Comparison of ENCODE assay signal across 18 cellular contexts in the genomic region with DNA sequence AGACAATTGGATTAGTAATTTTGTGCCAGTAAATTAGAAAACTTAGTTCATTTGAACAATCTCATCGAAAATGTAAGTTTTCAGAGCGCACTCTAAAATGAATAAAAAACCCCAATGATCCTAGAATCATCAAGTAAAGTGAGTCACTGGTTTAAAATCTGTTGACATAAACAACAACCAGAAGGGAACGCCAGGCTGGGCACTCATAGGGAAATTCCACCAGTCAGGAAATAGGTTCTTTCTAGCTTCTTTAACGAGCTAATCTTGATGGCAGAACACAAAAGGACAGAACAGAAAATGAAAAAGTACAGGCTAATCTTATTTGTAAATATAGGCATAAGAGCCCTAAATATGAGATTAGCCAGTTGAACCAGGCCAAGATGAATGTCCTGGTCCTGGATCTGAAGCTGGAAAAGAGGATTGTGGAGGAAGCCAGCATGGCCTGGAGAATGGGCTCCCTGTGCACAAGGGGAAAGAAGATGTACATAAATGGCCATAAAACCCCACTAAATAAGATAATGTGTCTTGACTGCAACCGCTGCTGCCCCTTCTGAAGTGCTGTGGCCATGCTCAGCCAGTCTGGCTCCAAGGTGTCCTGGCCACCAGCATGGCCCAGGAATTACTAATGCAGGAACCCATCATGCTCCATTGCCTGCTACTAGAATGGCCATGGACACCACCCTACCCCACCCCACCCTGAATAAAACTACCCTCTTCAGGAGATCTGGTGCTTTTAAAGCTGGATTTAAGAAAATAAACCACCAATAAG.
DNase-seq lines count a peak whose midpoint lies in the region; ATAC-seq, FAIRE-seq and TF ChIP-seq lines count a peak whose summit lies in the region.
"Had no signal": no experiment of that assay in that cellular context is flagged by ENCODE, and none has a peak within 500 bp of the region (broad histone marks: within the 10 kb centered on the region; RNA-seq: fewer than 3 reads in every experiment).

No MANE protein-coding gene starts in this region.

- no peak for ATAC-seq in pancreas
- ATAC-seq: WTC11 had no signal

- 67 to 77% methylated on average over 5 of the region's 5 CpGs for WGBS in thyroid gland, 2 donors
- 59 to 69% methylated on average over 5 of the region's 5 CpGs for WGBS in pancreas, 2 donors

- H3K9me3 Mint-ChIP-seq in osteocyte (ENCODE audit: unreplicated experiment) = peaks cover 7% of the 10 kb centered on the region

- no peak for TF ChIP-seq POLR2A in thyroid gland (IDR thresholded peaks at IDR 0.05)

- intact Hi-C loops in thyroid gland (cut with DNase I) (no loop called here), pancreas (cut with DNase I) (no loop called here)

- H3K36me3 ChIP-seq in thyroid gland = no peaks in the 10 kb centered on the region
- H3K36me3 ChIP-seq in pancreas = no peaks in the 10 kb centered on the region
- H3K36me3 ChIP-seq: heart right ventricle had no signal

- H3K27ac ChIP-seq in thyroid gland (no peak overlapping the region), pancreas (no peak overlapping the region)
- H3K27ac ChIP-seq: KMS-11 had no signal

- no peaks in the 10 kb centered on the region for H3K36me3 Mint-ChIP-seq in osteocyte (ENCODE audit: unreplicated experiment)
- H3K36me3 Mint-ChIP-seq: WTC11 had no signal

- no peaks in the 10 kb centered on the region for H3K27me3 ChIP-seq in thyroid gland
- H3K27me3 ChIP-seq in pancreas = no peaks in the 10 kb centered on the region
- H3K27me3 ChIP-seq: heart right ventricle had no signal

- H3K27ac Mint-ChIP-seq in osteocyte (ENCODE audit: unreplicated experiment) = no peak overlapping the region
- H3K27ac Mint-ChIP-seq: progenitor cell of endocrine pancreas, WTC11 had no signal

- H3K4me3 ChIP-seq in fibroblast of mammary gland (ENCODE audit: control insufficient read depth, low read depth, low read length) (no peak overlapping the region), thyroid gland (replicated peaks in 1 of 3) (no peak overlapping the region), pancreas (no peak overlapping the region)
- H3K4me3 ChIP-seq: heart right ventricle had no signal

- no peaks in the 10 kb centered on the region for H3K27me3 Mint-ChIP-seq in osteocyte (ENCODE audit: unreplicated experiment)
- H3K27me3 Mint-ChIP-seq: progenitor cell of endocrine pancreas; stimulated activated naive CD8-positive, alpha-beta T cell treated with anti-CD3 and anti-CD28 coated beads, Interleukin-15, Interleukin-2, amounts not matched to agents 100 ng/mL and 50 ng/mL, for 24 hours had no signal

- no peaks in the 10 kb centered on the region for H3K9me3 ChIP-seq in thyroid gland
- no peaks in the 10 kb centered on the region for H3K9me3 ChIP-seq in pancreas
- H3K9me3 ChIP-seq: Caco-2, heart right ventricle, SK-N-SH had no signal

- no peak overlapping the region for H3K4me3 Mint-ChIP-seq in osteocyte (ENCODE audit: unreplicated experiment)
- H3K4me3 Mint-ChIP-seq: stimulated activated naive CD8-positive, alpha-beta T cell treated with anti-CD3 and anti-CD28 coated beads, Interleukin-15, Interleukin-2, amounts not matched to agents 100 ng/mL and 50 ng/mL, for 24 hours; WTC11 had no signal

- DNase-seq in CD1c-positive myeloid dendritic cell (ENCODE audit: extremely low spot score) (peak; percentile 38), M059J (ENCODE audit: low read depth) (peak; percentile 75), fibroblast of mammary gland (ENCODE audit: low read depth) (peak; percentile 2), osteocyte (ENCODE audit: extremely low spot score, unreplicated experiment) (peak; percentile 27), glomerular visceral epithelial cell (ENCODE audit: extremely low spot score) (no peak), COLO829 (ENCODE audit: low spot score) (no peak), thyroid gland (no peak), pancreas (no peak)
- DNase-seq: Caco-2; effector CD4-positive, alpha-beta T cell; heart right ventricle; NCI-H2029 treated with DMSO at 0.1 percent for 48 hours; SK-N-SH; stimulated activated CD4-positive, alpha-beta T cell treated with anti-CD3 and anti-CD28 coated beads, Interleukin-4, amount 100 ng/mL, for 1 hour had no signal

- H3K4me1 ChIP-seq in thyroid gland = no peaks in the 10 kb centered on the region
- H3K4me1 ChIP-seq in pancreas = no peaks in the 10 kb centered on the region
- H3K4me1 ChIP-seq: Caco-2 had no signal

- TF ChIP-seq CTCF in fibroblast of mammary gland (conservative IDR thresholded peaks at IDR 0.05; ENCODE audit: control insufficient read depth, insufficient read depth, low read depth, low read length) = no peak
- no peak for TF ChIP-seq CTCF in osteocyte (IDR thresholded peaks at IDR 0.05)
- no peak for TF ChIP-seq CTCF in thyroid gland (IDR thresholded peaks at IDR 0.05)
- no peak for TF ChIP-seq CTCF in pancreas (IDR thresholded peaks at IDR 0.05)

- no peak for FAIRE-seq in pancreas (lab: Jason Lieb, UNC)

- H3K4me1 Mint-ChIP-seq in osteocyte (ENCODE audit: unreplicated experiment) = no peaks in the 10 kb centered on the region
- H3K4me1 Mint-ChIP-seq: WTC11 had no signal

Comparison
In these comparisons a context has a peak if more than half of its experiments do, and no peak if none do; other contexts are left out.
1. DNase-seq: peak in CD1c-positive myeloid dendritic cell (single experiment), M059J (single experiment), fibroblast of mammary gland (single experiment) and osteocyte (single experiment); none in glomerular visceral epithelial cell (single experiment), COLO829 (single experiment), thyroid gland (0 of 2) and pancreas (0 of 6).